Comparison of ENCODE assay signal across 8 cellular contexts in genomic region chr12:10140001-10140400, GRCh38. TPM values are rescaled to one million over a fixed set of nuclear protein-coding genes. Genes with fewer than 3 reads are reported as not detected.
DNase-seq lines count a peak whose midpoint lies in the region; ATAC-seq, FAIRE-seq and TF ChIP-seq lines count a peak whose summit lies in the region.

No MANE protein-coding gene starts in this region.

- TF ChIP-seq EP300 in K562 (IDR thresholded peaks at IDR 0.05; ENCODE audit: low read length) = no peak

- no peaks in the 10 kb centered on the region; a peak in 1 of 5 replicates for H3K27me3 ChIP-seq in K562 (ENCODE audit: control insufficient read depth in 2 of 2, insufficient read depth in 2 of 2, low read length in 2 of 2)

- no peak for TF ChIP-seq POLR2A in K562 (conservative IDR thresholded peaks at IDR 0.05)

- no TSS peak for BruUV-seq in K562 (replicated peaks; lab: Mats Ljungman, UMichigan)

- DNase-seq in DMS114 treated with DMSO at 0.1 percent for 48 hours (lab: John Stamatoyannopoulos, UW; ENCODE audit: unreplicated experiment) (peak; percentile 56), HTR-8/SVneo (ENCODE audit: insufficient read length, low spot score) (peak; percentile 32), K562 (ENCODE audit: extremely low read depth in 1 of 4, low spot score in 3 of 4) (peak in 2 of 4 experiments; percentile 7 to 44), islet precursor cell (peak; percentile 69)
- DNase-seq in stimulated activated CD4-positive, alpha-beta T cell treated with anti-CD3 and anti-CD28 coated beads, Interleukin-4, amount 100 ng/mL, for 1 hour = peak; percentile 23

- no peaks in the 10 kb centered on the region for H4K20me1 ChIP-seq in K562 (replicated peaks; ENCODE audit: control insufficient read depth, insufficient read depth, low read length)

- no peak overlapping the region for H3K4me3 ChIP-seq in K562

- no peak overlapping the region for H3K4me2 ChIP-seq in K562 (ENCODE audit: insufficient read depth, low read length)

- no peak overlapping the region for H2AFZ ChIP-seq in K562 (ENCODE audit: low read depth, low read length)

- POLR2A ChIA-PET in K562 (lab: Yijun Ruan, JAX) = no interaction called here

- H3K79me2 ChIP-seq in K562 (ENCODE audit: control insufficient read depth, insufficient read depth, low read length) = no peaks in the 10 kb centered on the region

- H3K36me3 ChIP-seq in K562 (ENCODE audit: control insufficient read depth, insufficient read depth, low read length) = no peaks in the 10 kb centered on the region

- H3K9ac ChIP-seq in K562 (ENCODE audit: insufficient read depth in 1 of 2, low read depth in 2 of 2, low read length in 2 of 2) = no peak overlapping the region

- in situ Hi-C loops in K562 (cut with MboI) = loop anchor here (5.0 to 25.0 kb wide), 2 partner anchors 328 to 393 kb away; no protein-coding TSS in a partner anchor

- no CpG with 5 or more reads among the region's 2 CpGs for WGBS in K562 (ENCODE audit: insufficient coverage, low coverage, missing lambda C conversion rate)

- CTCF ChIA-PET in K562 (lab: Yijun Ruan, JAX; ENCODE audit: low intra/inter-chr PET ratio) = interaction anchor here (0.7 to 1.8 kb wide), 3 partner anchors 131 to 506 kb away, joined by 3 to 6 read pairs (median 3); no protein-coding TSS in a partner anchor

- no peak overlapping the region for H3K27ac ChIP-seq in K562 (ENCODE audit: extremely low read depth, low read depth, low read length)

- no peaks in the 10 kb centered on the region for H3K9me3 ChIP-seq in K562 (replicated peaks; ENCODE audit: control insufficient read depth, insufficient read depth, low read depth, low read length)

- H3K4me1 ChIP-seq in K562 (replicated peaks in 1 of 2; ENCODE audit: control insufficient read depth in 2 of 2, insufficient read depth in 2 of 2, low read length in 2 of 2) = no peaks in the 10 kb centered on the region

- peak; percentile 4 for FAIRE-seq in HTR-8/SVneo (lab: Jason Lieb, UNC)
- no peak for FAIRE-seq in K562 (lab: Jason Lieb, UNC)

- H3K9me1 ChIP-seq in K562 (ENCODE audit: control insufficient read depth, insufficient read depth, low read length) = no peaks in the 10 kb centered on the region

- peak; percentile 61 to 67 for TF ChIP-seq RAD21 in K562 (CRISPR knock-in tag; conservative IDR thresholded peaks at IDR 0.05 in 1 of 2, IDR thresholded peaks at IDR 0.05 in 1 of 2)

- TF ChIP-seq CTCF in K562 (IDR thresholded peaks at IDR 0.05 in 2 of 3, conservative IDR thresholded peaks at IDR 0.05 in 1 of 3; ENCODE audit: insufficient read depth in 2 of 3, low read depth in 1 of 3, low read length in 3 of 3) = peak; percentile 31 to 55 (median 43); a peak in 3 of 6 replicates

- intact Hi-C loops in K562 (cut with micrococcal nuclease) = loop anchor here (2.0 kb wide), 1 partner anchor 389 kb away; no protein-coding TSS in a partner anchor

- ATAC-seq in SK-N-SH treated with all-trans-retinoic acid at 6 μM for 48 hours = 0 out of 3 replicates have a peak, but pooled peaks have one; percentile 20
- no peak for ATAC-seq in K562
- ATAC-seq in GM21786 (IDR thresholded peaks at IDR 0.05; ENCODE audit: unreplicated experiment) = no peak
- no peak for ATAC-seq in GM19395 (IDR thresholded peaks at IDR 0.05; ENCODE audit: unreplicated experiment)

TF ChIP-seq in K562, 482 proteins besides CTCF, POLR2A, EP300 and RAD21 (continues in another document):
- TF ChIP-seq NR2C1 (IDR thresholded peaks at IDR 0.05) (no peak), NR2C1 (tag; IDR thresholded peaks at IDR 0.05) (no peak), ZNF584 (CRISPR knock-in tag; IDR thresholded peaks at IDR 0.05; ENCODE audit: low read depth) (no peak), NFE2 (IDR thresholded peaks at IDR 0.05; ENCODE audit: low read depth) (peak; percentile 88), RBM34 (IDR thresholded peaks at IDR 0.05; ENCODE audit: borderline replicate concordance, insufficient read depth, low read length) (no peak), ZNF324 (CRISPR knock-in tag; IDR thresholded peaks at IDR 0.05) (no peak), EWSR1 (IDR thresholded peaks at IDR 0.05; ENCODE audit: borderline replicate concordance, low read depth, partially characterized antibody) (no peak)

RNA-seq across cellular contexts. Expression of gene CLEC7A, which starts 10.0 kb away (rescaled TPM):
- not detected in 2 replicates for total RNA-seq in K562 (2011; cell fraction: chromatin; rRNA removed; ENCODE audit: low replicate concordance)
- total RNA-seq in K562 (2011; cell fraction: nucleolus; rRNA removed) = not detected in 2 replicates
- not detected in 2 replicates for total RNA-seq in K562 (2011; cell fraction: nucleoplasm; rRNA removed)
- total RNA-seq in K562 (2014; rRNA removed) = not detected in 2 replicates
- not detected in 2 replicates for total RNA-seq in K562 (2014; rRNA removed; fragmentation: Illumina TruSeq; extraction: Trizol)
- not detected in 2 replicates for total RNA-seq in K562 (2015; rRNA removed; fragmentation: Illumina TruSeq; extraction: Trizol)
- 0.16 TPM in 1 of 2 replicates, not detected in the other for total RNA-seq in K562 (2021)
- not detected in 2 replicates for polyA plus RNA-seq in K562 (2011; rRNA removed)
- not detected in 2 replicates for polyA plus RNA-seq in K562 (2011; cell fraction: cytosol; rRNA removed)
- not detected in 2 replicates for polyA plus RNA-seq in K562 (2011; cell fraction: nucleus; rRNA removed)
- polyA plus RNA-seq in K562 (2012) = 0.09 TPM in 1 of 2 replicates, not detected in the other
- not detected in 2 replicates for polyA plus RNA-seq in K562 (2014; fragmentation: Illumina TruSeq; extraction: Trizol)
- not detected for polyA plus RNA-seq in K562 (2014; fragmentation: Nextera tagmentation; extraction: Ambion mirVana)
- not detected in 2 replicates for polyA plus RNA-seq in K562 (2014; rRNA removed)
- polyA minus RNA-seq in K562 (2011; rRNA and poly(A)+ RNA removed) = not detected in 2 replicates
- not detected in 2 replicates for polyA minus RNA-seq in K562 (2011; cell fraction: cytosol; rRNA and poly(A)+ RNA removed)
- polyA minus RNA-seq in K562 (2011; cell fraction: nucleus; rRNA and poly(A)+ RNA removed) = not detected in 2 replicates

RNA-seq across cellular contexts. Expression of gene OLR1, which starts 31.9 kb away (rescaled TPM):
- total RNA-seq in K562 (2011; cell fraction: chromatin; rRNA removed; ENCODE audit: low replicate concordance) = not detected in 2 replicates
- total RNA-seq in K562 (2011; cell fraction: nucleolus; rRNA removed) = not detected in 2 replicates
- total RNA-seq in K562 (2011; cell fraction: nucleoplasm; rRNA removed) = not detected in 2 replicates
- not detected in 2 replicates for total RNA-seq in K562 (2014; rRNA removed)
- not detected in 2 replicates for total RNA-seq in K562 (2014; rRNA removed; fragmentation: Illumina TruSeq; extraction: Trizol)
- not detected in 2 replicates for total RNA-seq in K562 (2015; rRNA removed; fragmentation: Illumina TruSeq; extraction: Trizol)
- 0.45 TPM in 1 of 2 replicates, not detected in the other for total RNA-seq in K562 (2021)
- not detected in 2 replicates for polyA plus RNA-seq in K562 (2011; rRNA removed)
- not detected in 2 replicates for polyA plus RNA-seq in K562 (2011; cell fraction: cytosol; rRNA removed)
- polyA plus RNA-seq in K562 (2011; cell fraction: nucleus; rRNA removed) = not detected in 2 replicates
- not detected in 2 replicates for polyA plus RNA-seq in K562 (2012)
- not detected in 2 replicates for polyA plus RNA-seq in K562 (2014; fragmentation: Illumina TruSeq; extraction: Trizol)
- not detected for polyA plus RNA-seq in K562 (2014; fragmentation: Nextera tagmentation; extraction: Ambion mirVana)
- not detected in 2 replicates for polyA plus RNA-seq in K562 (2014; rRNA removed)
- polyA minus RNA-seq in K562 (2011; rRNA and poly(A)+ RNA removed) = 0.69 TPM in 1 of 2 replicates, not detected in the other
- polyA minus RNA-seq in K562 (2011; cell fraction: cytosol; rRNA and poly(A)+ RNA removed) = not detected in 2 replicates
- 0.11 TPM in 1 of 2 replicates, not detected in the other for polyA minus RNA-seq in K562 (2011; cell fraction: nucleus; rRNA and poly(A)+ RNA removed)

RNA-seq across cellular contexts. Expression of gene TMEM52B, which starts 38.8 kb away (rescaled TPM):
- not detected in 2 replicates for total RNA-seq in K562 (2011; cell fraction: chromatin; rRNA removed; ENCODE audit: low replicate concordance)
- not detected in 2 replicates for total RNA-seq in K562 (2011; cell fraction: nucleolus; rRNA removed)
- total RNA-seq in K562 (2011; cell fraction: nucleoplasm; rRNA removed) = not detected in 2 replicates
- total RNA-seq in K562 (2014; rRNA removed) (not detected in 2 replicates), K562 (2014; rRNA removed; fragmentation: Illumina TruSeq; extraction: Trizol) (not detected in 2 replicates), K562 (2015; rRNA removed; fragmentation: Illumina TruSeq; extraction: Trizol) (not detected in 2 replicates), K562 (2021) (not detected in 2 replicates)
- polyA plus RNA-seq in K562 (2011; rRNA removed) (not detected in 2 replicates), K562 (2014; fragmentation: Illumina TruSeq; extraction: Trizol) (not detected in 2 replicates), K562 (2014; fragmentation: Nextera tagmentation; extraction: Ambion mirVana) (not detected), K562 (2014; rRNA removed) (not detected in 2 replicates)
- not detected in 2 replicates for polyA plus RNA-seq in K562 (2011; cell fraction: cytosol; rRNA removed)
- not detected in 2 replicates for polyA plus RNA-seq in K562 (2011; cell fraction: nucleus; rRNA removed)
- polyA plus RNA-seq in K562 (2012) = not detected in 2 replicates
- polyA minus RNA-seq in K562 (2011; rRNA and poly(A)+ RNA removed) = not detected in 2 replicates
- polyA minus RNA-seq in K562 (2011; cell fraction: cytosol; rRNA and poly(A)+ RNA removed) = not detected in 2 replicates
- polyA minus RNA-seq in K562 (2011; cell fraction: nucleus; rRNA and poly(A)+ RNA removed) = not detected in 2 replicates

RNA-seq across cellular contexts. Expression of gene CLEC1A, which starts 41.2 kb away (rescaled TPM):
- not detected in 2 replicates for total RNA-seq in K562 (2011; cell fraction: chromatin; rRNA removed; ENCODE audit: low replicate concordance)
- total RNA-seq in K562 (2011; cell fraction: nucleolus; rRNA removed) = not detected in 2 replicates
- not detected in 2 replicates for total RNA-seq in K562 (2011; cell fraction: nucleoplasm; rRNA removed)
- total RNA-seq in K562 (2014; rRNA removed) = not detected in 2 replicates
- not detected in 2 replicates for total RNA-seq in K562 (2014; rRNA removed; fragmentation: Illumina TruSeq; extraction: Trizol)
- not detected in 2 replicates for total RNA-seq in K562 (2015; rRNA removed; fragmentation: Illumina TruSeq; extraction: Trizol)
- total RNA-seq in K562 (2021) = not detected in 2 replicates
- polyA plus RNA-seq in K562 (2011; rRNA removed) = not detected in 2 replicates
- polyA plus RNA-seq in K562 (2011; cell fraction: cytosol; rRNA removed) = not detected in 2 replicates
- 0.07 TPM in 1 of 2 replicates, not detected in the other for polyA plus RNA-seq in K562 (2011; cell fraction: nucleus; rRNA removed)
- polyA plus RNA-seq in K562 (2012) = not detected in 2 replicates
- polyA plus RNA-seq in K562 (2014; fragmentation: Illumina TruSeq; extraction: Trizol) = not detected in 2 replicates
- polyA plus RNA-seq in K562 (2014; fragmentation: Nextera tagmentation; extraction: Ambion mirVana) = under 1 TPM in 1 of 2 experiments, not detected in 1; 0.04 TPM
- polyA plus RNA-seq in K562 (2014; rRNA removed) = not detected in 2 replicates
- not detected in 2 replicates for polyA minus RNA-seq in K562 (2011; rRNA and poly(A)+ RNA removed)
- polyA minus RNA-seq in K562 (2011; cell fraction: cytosol; rRNA and poly(A)+ RNA removed) = not detected in 2 replicates
- not detected in 2 replicates for polyA minus RNA-seq in K562 (2011; cell fraction: nucleus; rRNA and poly(A)+ RNA removed)
